In the genomic region with DNA sequence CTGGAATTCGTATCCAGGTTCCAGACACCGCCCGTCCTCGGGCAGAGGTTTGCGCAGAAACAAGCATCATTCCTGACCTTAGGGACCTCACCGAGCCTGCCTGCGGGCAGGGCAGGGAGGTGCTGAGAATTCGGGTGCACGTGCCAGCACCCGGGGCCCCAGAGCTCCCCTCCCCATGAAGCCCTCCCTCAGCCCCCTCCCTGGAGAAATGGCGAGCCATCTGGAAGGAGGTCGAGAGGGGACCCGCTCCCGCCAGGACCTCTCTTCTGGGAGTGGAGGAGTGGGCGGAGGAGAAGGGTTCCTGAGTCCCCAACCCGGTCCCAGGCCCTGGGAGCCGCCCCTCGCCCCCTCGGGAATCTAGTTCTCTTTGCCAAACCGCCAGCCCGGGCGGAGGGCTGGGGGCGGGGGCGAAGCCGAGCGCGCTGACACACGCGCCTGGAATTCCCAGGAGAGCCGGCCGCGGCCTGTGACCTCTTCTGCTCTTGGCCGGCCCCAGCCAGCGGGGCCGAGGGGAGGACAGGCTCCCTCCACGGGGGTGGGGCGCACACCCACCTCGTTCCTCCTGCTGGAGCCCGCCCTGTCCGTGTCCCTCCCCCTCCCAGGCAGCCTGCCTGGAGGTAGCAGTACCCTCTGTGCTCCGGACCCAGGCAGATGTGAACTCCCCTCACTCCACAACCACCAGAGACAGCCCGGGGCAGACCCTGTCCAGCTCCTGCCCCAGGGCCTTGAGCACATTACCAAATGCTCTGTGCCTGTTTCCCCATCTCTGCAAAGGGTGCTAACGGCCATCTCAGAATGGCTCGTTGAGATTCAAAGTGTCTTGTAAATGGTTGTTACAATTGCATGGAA, we compare ENCODE assay signal across 8 cellular contexts. TPM values are rescaled to one million over a fixed set of nuclear protein-coding genes. Genes with fewer than 3 reads are reported as not detected.
DNase-seq lines count a peak whose midpoint lies in the region; TF ChIP-seq lines count a peak whose summit lies in the region.

No MANE protein-coding gene starts in this region.

- no peaks in the 10 kb centered on the region for H3K36me3 ChIP-seq in prostate gland

- H3K27ac ChIP-seq in prostate gland: peak overlapping the region; percentile 63 to 71

- TF ChIP-seq POLR2A in prostate gland (IDR thresholded peaks at IDR 0.05): no peak

- H3K4me3 ChIP-seq in fibroblast of the aortic adventitia (ENCODE audit: low read depth, low read length) (peak overlapping the region; percentile 74), prostate gland (peak overlapping the region; percentile 26 to 35)

- H3K4me1 ChIP-seq in prostate gland (replicated peaks): peaks cover 35% of the 10 kb centered on the region

- 10% methylated on average over 26 of the region's 44 CpGs for WGBS in prostate gland

- DNase-seq in NCI-H1436 (lab: John Stamatoyannopoulos, UW): peak; percentile 22
- no peak for DNase-seq in NCI-H1436 treated with DMSO at 0.1 percent for 48 hours (lab: John Stamatoyannopoulos, UW)
- peak; percentile 80 for DNase-seq in SW480 (ENCODE audit: low spot score)
- peak; percentile 69 for DNase-seq in fibroblast of the aortic adventitia (ENCODE audit: low read depth)
- no peak for DNase-seq in prostate gland (ENCODE audit: low spot score)
- no peak for DNase-seq in stimulated activated CD8-positive, alpha-beta memory T cell treated with anti-CD3 and anti-CD28 coated beads, Interleukin-4, amount 100 ng/mL, for 48 hours
- no peak for DNase-seq in activated gamma-delta T cell treated with Interleukin-2 at 50 U/mL for 16 hours
- DNase-seq in RPMI8226: no peak

- H3K9me3 ChIP-seq in prostate gland: no peaks in the 10 kb centered on the region

- H3K27me3 ChIP-seq in prostate gland (replicated peaks; ENCODE audit: insufficient read depth): no peaks in the 10 kb centered on the region

- TF ChIP-seq CTCF in fibroblast of the aortic adventitia (IDR thresholded peaks at IDR 0.05; ENCODE audit: insufficient read depth, low read length): no peak
- no peak for TF ChIP-seq CTCF in prostate gland (IDR thresholded peaks at IDR 0.05)

- intact Hi-C loops in prostate gland (cut with DNase I): no loop called here

RNA-seq across cellular contexts. Expression of a gene that starts 23.0 kb away (rescaled TPM):
- 0.09 and 0.16 TPM in 2 replicates for total RNA-seq in fibroblast of the aortic adventitia (ENCODE audit: low replicate concordance)
- 1 to 10 TPM in 1 of 2 donors, under 1 TPM in 1; 0.68 to 1.4 TPM for total RNA-seq in prostate gland

Comparison
In these comparisons a context has a peak if more than half of its experiments do, and no peak if none do; other contexts are left out.
1. DNase-seq: peak in NCI-H1436 (single experiment), SW480 (single experiment) and fibroblast of the aortic adventitia (single experiment); none in NCI-H1436 treated with DMSO at 0.1 percent for 48 hours (single experiment), prostate gland (single experiment), stimulated activated CD8-positive, alpha-beta memory T cell treated with anti-CD3 and anti-CD28 coated beads, Interleukin-4, amount 100 ng/mL, for 48 hours (single experiment), activated gamma-delta T cell treated with Interleukin-2 at 50 U/mL for 16 hours (single experiment) and RPMI8226 (single experiment).